ENCODE assay signal across 18 cellular contexts in genomic region chr15:62088361-62088693, GRCh38. TPM values are rescaled to one million over a fixed set of nuclear protein-coding genes. Genes with fewer than 3 reads are reported as not detected.
"Had no signal": no experiment of that assay in that cellular context is flagged by ENCODE, and none has a peak within 500 bp of the region (broad histone marks: within the 10 kb centered on the region; RNA-seq: fewer than 3 reads in every experiment).

No MANE protein-coding gene starts in this region.

- DNase-seq: activated CD4-positive, alpha-beta T cell treated with anti-CD3 and anti-CD28 coated beads for 36 hours; activated CD4-positive, alpha-beta T cell treated with anti-CD3 and anti-CD28 coated beads, Interleukin-2, amount 50 U/mL, for 48 hours; activated gamma-delta T cell treated with Interleukin-2 at 50 U/mL for 16 hours; amniotic stem cell; natural killer cell; retina; stimulated activated CD4-positive, alpha-beta T cell treated with anti-CD3 and anti-CD28 coated beads, Interleukin-15, amount 100 ng/mL, for 24 hours; stimulated activated CD4-positive, alpha-beta T cell treated with anti-CD3 and anti-CD28 coated beads, Interleukin-2, amount 100 ng/mL, for 48 hours; upper lobe of right lung had no signal

- H3K27me3 ChIP-seq: neutrophil, upper lobe of right lung had no signal

- H3K4me3 ChIP-seq: SK-N-MC, skin epidermis, thoracic aorta, upper lobe of right lung had no signal

- H3K9me3 ChIP-seq: neutrophil, thoracic aorta, upper lobe of right lung had no signal

- FAIRE-seq: colon, endometrium had no signal

- ATAC-seq: esophagus mucosa, natural killer cell, upper lobe of right lung, WTC11 had no signal

- H3K4me1 ChIP-seq: upper lobe of right lung had no signal

- H3K36me3 ChIP-seq: neutrophil, thoracic aorta, upper lobe of right lung had no signal

- H3K27ac ChIP-seq: neutrophil, SK-N-MC, thoracic aorta, upper lobe of right lung had no signal

RNA-seq across cellular contexts. Expression of gene C2CD4A, which starts 21.6 kb away (rescaled TPM):
- total RNA-seq: mesenteric fat pad, natural killer cell had no signal
